In the genomic region with DNA sequence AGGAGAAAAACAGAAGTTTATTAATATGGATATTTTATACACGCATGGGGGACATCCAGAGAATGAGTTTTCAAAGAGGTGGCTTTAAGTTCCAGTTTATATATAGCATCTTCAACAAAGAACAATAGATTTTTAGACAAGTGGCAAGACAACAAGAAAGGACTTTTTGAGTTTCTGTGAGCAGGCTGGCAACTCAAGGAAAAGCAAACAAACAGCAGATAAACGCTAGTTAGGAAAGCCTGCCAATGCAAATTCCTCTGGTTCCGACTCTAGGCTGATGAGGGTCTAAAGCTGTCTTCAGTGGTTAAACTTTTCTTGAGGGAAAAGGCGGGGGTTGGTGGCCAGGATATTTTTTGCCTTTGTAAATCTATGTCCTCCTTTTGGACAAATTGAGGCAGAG, we compare ENCODE assay signal across 23 cellular contexts.
"Had no signal": no experiment of that assay in that cellular context is flagged by ENCODE, and none has a peak within 500 bp of the region (broad histone marks: within the 10 kb centered on the region; RNA-seq: fewer than 3 reads in every experiment).

No MANE protein-coding gene starts in this region.

- H3K4me3 Mint-ChIP-seq: activated B cell treated with CpG ODN at 0.5 μM for 24 hours; activated CD4-positive, alpha-beta T cell treated with anti-CD3 and anti-CD28 coated beads for 36 hours; activated naive CD4-positive, alpha-beta T cell treated with anti-CD3 and anti-CD28 coated beads for 36 hours; memory B cell; nephron progenitor cell; stimulated activated naive CD8-positive, alpha-beta T cell treated with anti-CD3 and anti-CD28 coated beads, Interleukin-15, amount 100 ng/mL, for 72 hours had no signal

- H3K27ac ChIP-seq: ascending aorta, esophagus squamous epithelium, heart left ventricle, parathyroid adenoma, right lobe of liver, skin epidermis, tibial artery had no signal

- H3K36me3 ChIP-seq: ascending aorta, esophagus squamous epithelium, heart left ventricle, right lobe of liver, tibial artery had no signal

- H3K9me3 Mint-ChIP-seq: activated B cell treated with CpG ODN at 0.5 μM for 24 hours; activated naive CD4-positive, alpha-beta T cell treated with anti-CD3 and anti-CD28 coated beads for 36 hours; activated T-cell treated with anti-CD3 and anti-CD28 coated beads, Interleukin-2, amount 50 U/mL, for 72 hours; memory B cell; nephron progenitor cell; stimulated activated naive CD8-positive, alpha-beta T cell treated with anti-CD3 and anti-CD28 coated beads, Interleukin-15, amount 100 ng/mL, for 72 hours had no signal

- H3K4me3 ChIP-seq: ascending aorta, esophagus squamous epithelium, heart left ventricle, right lobe of liver, skin epidermis, tibial artery had no signal

- H3K27me3 ChIP-seq: ascending aorta, esophagus squamous epithelium, heart left ventricle, right lobe of liver, tibial artery had no signal

- ATAC-seq: heart left ventricle, left cardiac atrium had no signal

- H3K79me2 ChIP-seq: parathyroid adenoma had no signal

- H3K27me3 Mint-ChIP-seq: activated B cell treated with CpG ODN at 0.5 μM for 24 hours; memory B cell; stimulated activated naive CD8-positive, alpha-beta T cell treated with anti-CD3 and anti-CD28 coated beads, Interleukin-15, amount 100 ng/mL, for 72 hours had no signal

- H3K9me3 ChIP-seq: ascending aorta, esophagus squamous epithelium, heart left ventricle, right lobe of liver, tibial artery had no signal

- H3K9ac ChIP-seq: parathyroid adenoma had no signal

- DNase-seq: activated B cell treated with CpG ODN at 0.5 μM for 24 hours; activated CD4-positive, alpha-beta T cell treated with anti-CD3 and anti-CD28 coated beads for 36 hours; activated CD4-positive, alpha-beta T cell treated with anti-CD3 and anti-CD28 coated beads, Interleukin-2, amount 50 U/mL, for 4 hours; activated CD8-positive, alpha-beta memory T cell treated with anti-CD3 and anti-CD28 coated beads, Interleukin-2, amount 50 U/mL, for 48 hours; activated effector memory CD4-positive, alpha-beta T cell treated with Interleukin-2 at 50 U/mL for 16 hours; activated naive CD4-positive, alpha-beta T cell treated with anti-CD3 and anti-CD28 coated beads for 36 hours; activated T-cell treated with anti-CD3 and anti-CD28 coated beads, Interleukin-2, amount 50 U/mL, for 72 hours; central memory CD4-positive, alpha-beta T cell; effector memory CD4-positive, alpha-beta T cell; esophagus squamous epithelium; heart left ventricle; islet precursor cell; left cardiac atrium; nephron progenitor cell; nucleus accumbens; right lobe of liver; stimulated activated CD4-positive, alpha-beta T cell treated with anti-CD3 and anti-CD28 coated beads, Interleukin-1b, Interleukin-23, amount 100 ng/mL, for 48 hours; stimulated activated naive CD8-positive, alpha-beta T cell treated with anti-CD3 and anti-CD28 coated beads, Interleukin-15, amount 100 ng/mL, for 72 hours; tibial artery had no signal

- H3K27ac Mint-ChIP-seq: activated B cell treated with CpG ODN at 0.5 μM for 24 hours; activated CD4-positive, alpha-beta T cell treated with anti-CD3 and anti-CD28 coated beads for 36 hours; activated naive CD4-positive, alpha-beta T cell treated with anti-CD3 and anti-CD28 coated beads for 36 hours; activated T-cell treated with anti-CD3 and anti-CD28 coated beads, Interleukin-2, amount 50 U/mL, for 72 hours; memory B cell; nephron progenitor cell had no signal
